ENCODE assay signal across 1 cellular context in the genomic region with DNA sequence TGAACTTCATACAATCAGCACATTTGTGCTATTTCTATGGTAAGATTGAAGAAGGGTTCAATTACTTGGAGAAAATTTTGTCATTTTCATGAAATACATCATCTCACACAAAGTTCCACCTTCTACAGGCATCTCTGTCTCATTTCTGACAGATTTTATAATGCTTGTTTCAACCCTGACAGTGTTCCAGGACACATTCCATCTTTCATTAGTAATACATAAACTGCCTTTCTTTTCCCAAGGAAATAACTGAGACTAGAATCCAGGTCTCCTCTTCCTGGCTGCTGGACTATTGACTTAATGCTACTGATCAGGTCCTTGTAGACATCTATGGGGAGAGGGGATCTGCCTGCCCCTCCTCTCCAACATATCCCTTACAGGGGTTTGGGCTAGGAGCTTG.
TF ChIP-seq lines count a peak whose summit lies in the region.

No MANE protein-coding gene starts in this region.

TF ChIP-seq in WTC11, 78 proteins besides CTCF, POLR2A, EP300 and RAD21 (continued from another document):
- TF ChIP-seq, protein P1, sequence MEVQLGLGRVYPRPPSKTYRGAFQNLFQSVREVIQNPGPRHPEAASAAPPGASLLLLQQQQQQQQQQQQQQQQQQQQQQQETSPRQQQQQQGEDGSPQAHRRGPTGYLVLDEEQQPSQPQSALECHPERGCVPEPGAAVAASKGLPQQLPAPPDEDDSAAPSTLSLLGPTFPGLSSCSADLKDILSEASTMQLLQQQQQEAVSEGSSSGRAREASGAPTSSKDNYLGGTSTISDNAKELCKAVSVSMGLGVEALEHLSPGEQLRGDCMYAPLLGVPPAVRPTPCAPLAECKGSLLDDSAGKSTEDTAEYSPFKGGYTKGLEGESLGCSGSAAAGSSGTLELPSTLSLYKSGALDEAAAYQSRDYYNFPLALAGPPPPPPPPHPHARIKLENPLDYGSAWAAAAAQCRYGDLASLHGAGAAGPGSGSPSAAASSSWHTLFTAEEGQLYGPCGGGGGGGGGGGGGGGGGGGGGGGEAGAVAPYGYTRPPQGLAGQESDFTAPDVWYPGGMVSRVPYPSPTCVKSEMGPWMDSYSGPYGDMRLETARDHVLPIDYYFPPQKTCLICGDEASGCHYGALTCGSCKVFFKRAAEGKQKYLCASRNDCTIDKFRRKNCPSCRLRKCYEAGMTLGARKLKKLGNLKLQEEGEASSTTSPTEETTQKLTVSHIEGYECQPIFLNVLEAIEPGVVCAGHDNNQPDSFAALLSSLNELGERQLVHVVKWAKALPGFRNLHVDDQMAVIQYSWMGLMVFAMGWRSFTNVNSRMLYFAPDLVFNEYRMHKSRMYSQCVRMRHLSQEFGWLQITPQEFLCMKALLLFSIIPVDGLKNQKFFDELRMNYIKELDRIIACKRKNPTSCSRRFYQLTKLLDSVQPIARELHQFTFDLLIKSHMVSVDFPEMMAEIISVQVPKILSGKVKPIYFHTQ (CRISPR knock-in tag; IDR thresholded peaks at IDR 0.05) = no peak
- TF ChIP-seq, protein P2, sequence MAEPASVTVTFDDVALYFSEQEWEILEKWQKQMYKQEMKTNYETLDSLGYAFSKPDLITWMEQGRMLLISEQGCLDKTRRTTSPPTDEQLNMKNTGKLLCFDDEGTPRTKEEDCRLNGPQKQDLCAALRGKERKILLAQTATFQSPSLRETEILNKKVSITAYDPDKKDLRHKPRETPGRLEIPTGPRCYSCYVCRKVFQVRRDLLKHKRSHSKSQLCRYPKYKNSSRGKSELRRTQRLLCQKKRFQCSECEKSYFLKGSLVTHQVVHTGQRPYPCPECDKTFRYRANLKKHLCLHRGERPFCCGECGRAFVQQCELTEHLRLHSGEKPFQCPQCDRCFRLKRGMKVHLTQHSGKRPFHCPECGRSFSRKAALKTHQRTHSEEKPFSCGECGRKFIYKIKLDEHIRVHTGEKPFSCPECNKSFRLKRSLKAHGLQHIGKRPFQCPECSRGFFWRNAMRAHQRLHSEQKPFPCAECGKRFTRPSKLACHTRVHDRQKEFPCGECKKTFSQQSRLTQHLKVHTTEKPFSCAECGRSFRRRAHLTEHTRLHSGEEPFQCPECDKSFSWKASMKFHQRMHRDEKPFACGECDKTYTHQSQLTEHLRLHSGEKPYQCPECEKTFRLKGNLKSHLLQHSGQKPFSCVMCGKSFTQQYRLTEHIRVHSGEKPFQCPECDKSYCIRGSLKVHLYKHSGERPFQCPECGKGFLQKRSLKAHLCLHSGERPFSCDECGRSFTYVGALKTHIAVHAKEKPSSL (CRISPR knock-in tag; conservative IDR thresholded peaks at IDR 0.05) = no peak
- TF ChIP-seq, protein P3, sequence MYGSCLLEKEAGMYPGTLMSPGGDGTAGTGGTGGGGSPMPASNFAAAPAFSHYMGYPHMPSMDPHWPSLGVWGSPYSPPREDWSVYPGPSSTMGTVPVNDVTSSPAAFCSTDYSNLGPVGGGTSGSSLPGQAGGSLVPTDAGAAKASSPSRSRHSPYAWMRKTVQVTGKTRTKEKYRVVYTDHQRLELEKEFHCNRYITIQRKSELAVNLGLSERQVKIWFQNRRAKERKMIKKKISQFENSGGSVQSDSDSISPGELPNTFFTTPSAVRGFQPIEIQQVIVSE (CRISPR knock-in tag; IDR thresholded peaks at IDR 0.05; ENCODE audit: borderline replicate concordance) = no peak
- TF ChIP-seq, protein P4, sequence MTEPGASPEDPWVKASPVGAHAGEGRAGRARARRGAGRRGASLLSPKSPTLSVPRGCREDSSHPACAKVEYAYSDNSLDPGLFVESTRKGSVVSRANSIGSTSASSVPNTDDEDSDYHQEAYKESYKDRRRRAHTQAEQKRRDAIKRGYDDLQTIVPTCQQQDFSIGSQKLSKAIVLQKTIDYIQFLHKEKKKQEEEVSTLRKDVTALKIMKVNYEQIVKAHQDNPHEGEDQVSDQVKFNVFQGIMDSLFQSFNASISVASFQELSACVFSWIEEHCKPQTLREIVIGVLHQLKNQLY (CRISPR knock-in tag; IDR thresholded peaks at IDR 0.05) = no peak
- no peak for TF ChIP-seq MYBL2 (CRISPR knock-in tag; IDR thresholded peaks at IDR 0.05)
- no peak for TF ChIP-seq NFYB (CRISPR knock-in tag; conservative IDR thresholded peaks at IDR 0.05; ENCODE audit: low read depth)
- TF ChIP-seq, protein P5, sequence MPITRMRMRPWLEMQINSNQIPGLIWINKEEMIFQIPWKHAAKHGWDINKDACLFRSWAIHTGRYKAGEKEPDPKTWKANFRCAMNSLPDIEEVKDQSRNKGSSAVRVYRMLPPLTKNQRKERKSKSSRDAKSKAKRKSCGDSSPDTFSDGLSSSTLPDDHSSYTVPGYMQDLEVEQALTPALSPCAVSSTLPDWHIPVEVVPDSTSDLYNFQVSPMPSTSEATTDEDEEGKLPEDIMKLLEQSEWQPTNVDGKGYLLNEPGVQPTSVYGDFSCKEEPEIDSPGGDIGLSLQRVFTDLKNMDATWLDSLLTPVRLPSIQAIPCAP (CRISPR knock-in tag; IDR thresholded peaks at IDR 0.05) = no peak
- TF ChIP-seq, protein P6, sequence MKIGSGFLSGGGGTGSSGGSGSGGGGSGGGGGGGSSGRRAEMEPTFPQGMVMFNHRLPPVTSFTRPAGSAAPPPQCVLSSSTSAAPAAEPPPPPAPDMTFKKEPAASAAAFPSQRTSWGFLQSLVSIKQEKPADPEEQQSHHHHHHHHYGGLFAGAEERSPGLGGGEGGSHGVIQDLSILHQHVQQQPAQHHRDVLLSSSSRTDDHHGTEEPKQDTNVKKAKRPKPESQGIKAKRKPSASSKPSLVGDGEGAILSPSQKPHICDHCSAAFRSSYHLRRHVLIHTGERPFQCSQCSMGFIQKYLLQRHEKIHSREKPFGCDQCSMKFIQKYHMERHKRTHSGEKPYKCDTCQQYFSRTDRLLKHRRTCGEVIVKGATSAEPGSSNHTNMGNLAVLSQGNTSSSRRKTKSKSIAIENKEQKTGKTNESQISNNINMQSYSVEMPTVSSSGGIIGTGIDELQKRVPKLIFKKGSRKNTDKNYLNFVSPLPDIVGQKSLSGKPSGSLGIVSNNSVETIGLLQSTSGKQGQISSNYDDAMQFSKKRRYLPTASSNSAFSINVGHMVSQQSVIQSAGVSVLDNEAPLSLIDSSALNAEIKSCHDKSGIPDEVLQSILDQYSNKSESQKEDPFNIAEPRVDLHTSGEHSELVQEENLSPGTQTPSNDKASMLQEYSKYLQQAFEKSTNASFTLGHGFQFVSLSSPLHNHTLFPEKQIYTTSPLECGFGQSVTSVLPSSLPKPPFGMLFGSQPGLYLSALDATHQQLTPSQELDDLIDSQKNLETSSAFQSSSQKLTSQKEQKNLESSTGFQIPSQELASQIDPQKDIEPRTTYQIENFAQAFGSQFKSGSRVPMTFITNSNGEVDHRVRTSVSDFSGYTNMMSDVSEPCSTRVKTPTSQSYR (CRISPR knock-in tag; IDR thresholded peaks at IDR 0.05) = no peak
- no peak for TF ChIP-seq ZNF671 (CRISPR knock-in tag; IDR thresholded peaks at IDR 0.05)
